Comparison of ENCODE assay signal across 16 cellular contexts in the genomic region with DNA sequence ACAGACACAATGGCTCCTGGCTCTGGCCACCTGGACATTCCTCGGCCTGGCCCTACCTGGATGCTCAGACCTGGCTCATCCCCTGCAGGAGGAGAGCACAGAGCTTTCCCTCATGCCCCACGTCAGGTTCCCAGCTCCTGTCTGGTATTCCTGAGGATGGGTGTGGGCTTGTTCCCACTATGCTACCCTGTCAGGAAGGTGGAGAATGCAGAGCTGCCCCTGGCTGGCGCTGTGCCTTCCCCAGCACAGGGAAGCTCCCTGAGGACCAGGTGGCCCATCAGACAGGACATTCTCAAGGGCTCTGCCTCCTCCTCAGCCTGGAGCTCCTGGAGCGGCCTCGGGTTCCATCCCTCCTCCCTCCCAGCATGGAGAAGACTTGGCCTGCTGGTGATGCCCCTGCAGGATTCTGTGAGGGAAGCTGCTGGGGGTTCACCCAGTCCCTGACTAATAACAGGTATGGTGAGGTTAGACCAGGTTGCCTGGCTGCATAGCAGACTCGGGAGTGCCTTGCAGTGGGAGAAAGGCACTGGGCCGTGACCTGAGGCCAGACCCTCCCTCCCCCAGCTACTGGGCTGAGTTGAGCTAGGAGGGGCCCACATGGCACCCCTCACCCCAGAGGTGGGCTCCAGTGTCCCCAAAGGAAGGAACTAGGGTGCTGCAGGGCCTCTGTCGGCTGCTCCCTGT.
"Had no signal": no experiment of that assay in that cellular context is flagged by ENCODE, and none has a peak within 500 bp of the region (broad histone marks: within the 10 kb centered on the region; RNA-seq: fewer than 3 reads in every experiment).

No MANE protein-coding gene starts in this region.

- H3K27ac Mint-ChIP-seq: activated B cell treated with CpG ODN at 0.5 μM for 24 hours; activated CD4-positive, alpha-beta memory T cell treated with anti-CD3 and anti-CD28 coated beads for 36 hours; activated naive CD8-positive, alpha-beta T cell treated with anti-CD3 and anti-CD28 coated beads for 36 hours; activated T-helper 1 cell treated with anti-CD3 and anti-CD28 coated beads, Interleukin-12 subunit alpha, Interleukin-12 subunit beta, Interleukin-2, Interleukin-4 antibody, amounts not matched to agents 30 ng/mL and 10 ng/mL and 1 ng/mL, durations not matched to agents 14 hours and 24 hours and 36 hours; progenitor cell of endocrine pancreas; stimulated activated naive CD8-positive, alpha-beta T cell treated with anti-CD3 and anti-CD28 coated beads, Interleukin-15, amount 100 ng/mL, for 72 hours; T-helper 2 cell treated with Interferon-gamma antibody and Interleukin-4, amounts not matched to agents 5 μg/mL and 100 μg/mL, for 36 hours had no signal

- DNase-seq: activated B cell treated with CpG ODN at 0.5 μM for 24 hours; activated CD4-positive, alpha-beta memory T cell treated with anti-CD3 and anti-CD28 coated beads for 36 hours; activated CD4-positive, alpha-beta T cell treated with anti-CD3 and anti-CD28 coated beads for 4 hours; activated naive CD4-positive, alpha-beta T cell; activated naive CD8-positive, alpha-beta T cell treated with anti-CD3 and anti-CD28 coated beads for 36 hours; activated T-cell treated with anti-CD3 and anti-CD28 coated beads for 4 hours; amniotic stem cell; effector memory CD4-positive, alpha-beta T cell; left lung; stimulated activated naive CD8-positive, alpha-beta T cell treated with anti-CD3 and anti-CD28 coated beads, Interleukin-15, amount 100 ng/mL, for 72 hours; trophoblast cell had no signal

- H3K4me3 Mint-ChIP-seq: activated B cell treated with CpG ODN at 0.5 μM for 24 hours; activated CD4-positive, alpha-beta memory T cell treated with anti-CD3 and anti-CD28 coated beads for 36 hours; activated naive CD8-positive, alpha-beta T cell treated with anti-CD3 and anti-CD28 coated beads for 36 hours; activated T-helper 1 cell treated with anti-CD3 and anti-CD28 coated beads, Interleukin-12 subunit alpha, Interleukin-12 subunit beta, Interleukin-2, Interleukin-4 antibody, amounts not matched to agents 30 ng/mL and 10 ng/mL and 1 ng/mL, durations not matched to agents 14 hours and 24 hours and 36 hours; stimulated activated naive CD8-positive, alpha-beta T cell treated with anti-CD3 and anti-CD28 coated beads, Interleukin-15, amount 100 ng/mL, for 72 hours; T-helper 2 cell treated with Interferon-gamma antibody and Interleukin-4, amounts not matched to agents 5 μg/mL and 100 μg/mL, for 36 hours had no signal

- H3K36me3 Mint-ChIP-seq: activated CD4-positive, alpha-beta memory T cell treated with anti-CD3 and anti-CD28 coated beads for 36 hours; activated naive CD8-positive, alpha-beta T cell treated with anti-CD3 and anti-CD28 coated beads for 36 hours had no signal

- H3K4me1 ChIP-seq: left lung, right atrium auricular region had no signal

- H3K4me1 Mint-ChIP-seq: activated B cell treated with CpG ODN at 0.5 μM for 24 hours; activated naive CD8-positive, alpha-beta T cell treated with anti-CD3 and anti-CD28 coated beads for 36 hours had no signal

- H3K27me3 ChIP-seq: cardiac muscle cell, right atrium auricular region had no signal

- H3K27ac ChIP-seq: cardiac muscle cell, left lung, right atrium auricular region had no signal

- H3K9me3 Mint-ChIP-seq: activated B cell treated with CpG ODN at 0.5 μM for 24 hours; activated naive CD8-positive, alpha-beta T cell treated with anti-CD3 and anti-CD28 coated beads for 36 hours; activated T-helper 1 cell treated with anti-CD3 and anti-CD28 coated beads, Interleukin-12 subunit alpha, Interleukin-12 subunit beta, Interleukin-2, Interleukin-4 antibody, amounts not matched to agents 30 ng/mL and 10 ng/mL and 1 ng/mL, durations not matched to agents 14 hours and 24 hours and 36 hours; stimulated activated naive CD8-positive, alpha-beta T cell treated with anti-CD3 and anti-CD28 coated beads, Interleukin-15, amount 100 ng/mL, for 72 hours; T-helper 2 cell treated with Interferon-gamma antibody and Interleukin-4, amounts not matched to agents 5 μg/mL and 100 μg/mL, for 36 hours had no signal

- H3K4me3 ChIP-seq: cardiac muscle cell, left lung, right atrium auricular region had no signal

- H3K9me3 ChIP-seq: left lung, right atrium auricular region had no signal

- H3K27me3 Mint-ChIP-seq: activated naive CD8-positive, alpha-beta T cell treated with anti-CD3 and anti-CD28 coated beads for 36 hours had no signal

- H3K36me3 ChIP-seq: cardiac muscle cell, left lung, right atrium auricular region had no signal

- ATAC-seq: left lung; stimulated activated naive CD8-positive, alpha-beta T cell treated with anti-CD3 and anti-CD28 coated beads, Interleukin-15, amount 100 ng/mL, for 72 hours had no signal
